Comparison of ENCODE assay signal across 8 cellular contexts in the genomic region with DNA sequence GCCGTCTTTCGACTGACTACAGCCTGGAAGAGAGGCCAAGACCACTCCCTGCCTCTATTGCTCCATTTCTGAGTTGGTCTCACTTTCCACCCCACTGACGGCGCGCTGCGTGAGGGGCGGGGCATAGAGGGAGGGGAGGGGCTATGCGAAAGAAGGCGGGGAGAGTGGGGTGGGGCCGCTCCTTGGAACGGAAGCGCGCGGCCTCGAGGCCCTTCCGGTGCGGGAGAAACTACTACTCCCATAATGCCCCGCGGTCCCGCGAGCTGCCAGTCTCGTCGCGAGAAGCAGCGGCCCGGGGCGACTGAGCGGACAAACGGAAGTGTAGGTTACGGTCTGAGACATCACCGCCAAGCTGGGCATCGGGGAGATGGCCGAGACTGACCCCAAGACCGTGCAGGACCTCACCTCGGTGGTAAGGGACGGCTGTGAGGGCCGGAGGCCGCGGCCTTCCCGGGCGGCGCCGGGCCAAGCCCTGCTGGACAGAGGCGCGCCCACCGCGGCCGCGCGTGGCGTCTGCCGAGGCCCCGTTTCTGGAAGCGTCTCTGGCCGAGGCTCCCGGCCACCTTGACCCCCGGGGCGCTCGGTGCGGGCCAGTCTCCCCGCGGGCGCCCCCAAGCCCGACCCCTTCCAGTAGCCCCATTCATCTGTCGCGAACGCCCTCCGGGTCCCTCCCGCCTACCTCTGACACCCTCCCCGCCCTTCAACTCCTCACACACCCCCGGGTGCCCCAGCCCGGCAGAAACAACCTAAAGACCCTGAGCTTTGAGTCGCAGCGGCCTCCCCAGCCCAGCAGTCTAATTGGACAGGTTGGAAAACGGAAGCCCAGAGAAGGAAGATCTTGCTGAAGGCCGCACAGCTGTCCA. TPM values are rescaled to one million over a fixed set of nuclear protein-coding genes. Genes with fewer than 3 reads are reported as not detected.
A peak's percentile ranks its signal among the peaks of the same experiment; 100 is the strongest.
DNase-seq lines count a peak whose midpoint lies in the region; ATAC-seq, FAIRE-seq and TF ChIP-seq lines count a peak whose summit lies in the region.

A gene (plus strand): TSS at position 269 of the 863 bp plus-strand sequence. CDS start 99 bp downstream, at position 368.

- H3K4me1 ChIP-seq in breast epithelium (peaks cover 0 to 3% of the 10 kb centered on the region in 2 donors), small intestine (ENCODE audit: control insufficient read depth in 2 of 2, insufficient read depth in 1 of 2, low read depth in 1 of 2, low read length in 1 of 2) (peaks cover 2 to 5% of the 10 kb centered on the region in 2 donors)

- intact Hi-C loops in breast epithelium (cut with DNase I; ENCODE audit: low total_unique reads): no loop called here

- H3K36me3 ChIP-seq in WERI-Rb-1 (no peaks in the 10 kb centered on the region; the same call in 1 of the 2 replicates), breast epithelium (no peaks in the 10 kb centered on the region), small intestine (ENCODE audit: control insufficient read depth in 2 of 2, insufficient read depth in 2 of 2, low read length in 2 of 2) (no peaks in the 10 kb centered on the region)

- H3K27ac ChIP-seq in AG04450 (ENCODE audit: low read depth, low read length): peak within 1 kb of the TSS; percentile 39
- peak within 1 kb of the TSS; percentile 78 for H3K27ac ChIP-seq in WERI-Rb-1
- peak within 1 kb of the TSS; percentile 86 to 88 for H3K27ac ChIP-seq in breast epithelium
- H3K27ac ChIP-seq in small intestine (ENCODE audit: low read depth in 1 of 2, low read length in 1 of 2): peak within 1 kb of the TSS; percentile 58 to 89

- H3K9me3 ChIP-seq in AG04450 (ENCODE audit: control insufficient read depth, insufficient read depth, low read length) (no peaks in the 10 kb centered on the region), WERI-Rb-1 (ENCODE audit: severe bottlenecking) (no peaks in the 10 kb centered on the region), breast epithelium (no peaks in the 10 kb centered on the region), small intestine (ENCODE audit: control insufficient read depth, low read depth) (no peaks in the 10 kb centered on the region)

- CTCF ChIA-PET in AG04450 (lab: Charles Lee): interaction anchor here (0.5 to 1.2 kb wide), 2 partner anchors 18 to 119 kb away, joined by 3 to 4 read pairs; no protein-coding TSS in a partner anchor

- H3K4me3 ChIP-seq in AG04450 (ENCODE audit: low read depth, low read length) (peak within 1 kb of the TSS; percentile 86), WERI-Rb-1 (ENCODE audit: low read depth, low read length) (peak within 1 kb of the TSS; percentile 49), breast epithelium (peak within 1 kb of the TSS; percentile 78 to 99 (median 98)), small intestine (ENCODE audit: low read depth in 1 of 2, low read length in 2 of 2) (peak within 1 kb of the TSS; percentile 85 to 96)

- ATAC-seq in GM18870 (IDR thresholded peaks at IDR 0.05; ENCODE audit: unreplicated experiment) (peak; percentile 85), HG03108 (IDR thresholded peaks at IDR 0.05; ENCODE audit: unreplicated experiment) (peak; percentile 94)

- no peak for FAIRE-seq in small intestine (lab: Jason Lieb, UNC)

- WGBS in small intestine, 3 donors: 1% methylated on average over 56 to 76 of the region's 76 CpGs

- H3K27me3 ChIP-seq in AG04450 (ENCODE audit: control insufficient read depth, insufficient read depth, low read length) (no peaks in the 10 kb centered on the region), WERI-Rb-1 (ENCODE audit: insufficient read depth, low read depth, severe bottlenecking) (no peaks in the 10 kb centered on the region), breast epithelium (no peaks in the 10 kb centered on the region), small intestine (ENCODE audit: control insufficient read depth in 2 of 2, insufficient read depth in 2 of 2, low read length in 2 of 2) (no peaks in the 10 kb centered on the region)

- POLR2A ChIA-PET in AG04450 (lab: Yijun Ruan, JAX): no interaction called here

- DNase-seq in AG04450 (ENCODE audit: low read depth, low spot score): peak; percentile 67
- DNase-seq in NCI-H2227 treated with DMSO at 0.1 percent for 48 hours (lab: John Stamatoyannopoulos, UW): peak; percentile 76
- DNase-seq in WERI-Rb-1: peak; percentile 87
- peak; percentile 88 to 94 for DNase-seq in breast epithelium (ENCODE audit: low spot score in 2 of 2)
- DNase-seq in iPS-NIHi11 (ENCODE audit: low spot score): peak; percentile 99
- DNase-seq in small intestine: peak; percentile 94

- TF ChIP-seq POLR2A in breast epithelium (IDR thresholded peaks at IDR 0.05): no peak

- TF ChIP-seq CTCF in AG04450 (IDR thresholded peaks at IDR 0.05; ENCODE audit: low read depth, low read length) (no peak), WERI-Rb-1 (IDR thresholded peaks at IDR 0.05; ENCODE audit: low read depth, low read length) (no peak), breast epithelium (IDR thresholded peaks at IDR 0.05) (no peak)

RNA-seq across cellular contexts. Expression of the gene that starts here (rescaled TPM):
- polyA plus RNA-seq in AG04450 (2011; rRNA removed): 261 and 289 TPM in 2 replicates
- 57.4 and 61.5 TPM in 2 replicates for polyA minus RNA-seq in AG04450 (2011; rRNA and poly(A)+ RNA removed)
- total RNA-seq in breast epithelium: 10 to 100 TPM; 20.2 to 34.7 (median 29.7) TPM
- 10 to 100 TPM; 30.5 to 54.0 (median 34.9) TPM for polyA plus RNA-seq in small intestine

Comparison
In these comparisons a context has a peak if more than half of its experiments do, and no peak if none do; other contexts are left out.
1. Peak in every context shown above with its lines: DNase-seq, ATAC-seq, H3K4me3 ChIP-seq and H3K27ac ChIP-seq.